In the genomic region with DNA sequence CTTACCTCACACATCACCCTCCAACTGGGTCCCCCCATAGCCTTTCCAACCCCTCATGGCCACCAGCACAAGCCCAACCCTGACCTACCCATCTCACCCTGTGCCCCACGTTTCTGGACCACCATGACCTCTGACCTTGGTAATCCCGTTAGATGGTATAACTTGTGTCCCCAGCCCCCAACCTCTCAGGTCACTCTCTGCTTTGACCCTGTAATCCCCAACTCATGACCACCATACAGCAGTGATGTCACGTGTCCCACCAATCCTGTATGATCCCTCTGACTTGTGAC, we compare ENCODE assay signal across 1 cellular context.
TF ChIP-seq lines count a peak whose summit lies in the region.

No MANE protein-coding gene starts in this region.

TF ChIP-seq in IMR-90, 13 proteins besides CTCF, POLR2A, EP300 and RAD21:
- TF ChIP-seq NFE2L2 (IDR thresholded peaks at IDR 0.05; ENCODE audit: low read depth, low read length) (no peak), FOS (IDR thresholded peaks at IDR 0.05; ENCODE audit: low read depth, low read length) (no peak), MXI1 (IDR thresholded peaks at IDR 0.05; ENCODE audit: borderline replicate concordance, low read depth, low read length) (no peak), CEBPB (IDR thresholded peaks at IDR 0.05; ENCODE audit: low read depth, low read length) (no peak), ELK1 (IDR thresholded peaks at IDR 0.05; ENCODE audit: borderline replicate concordance, low read depth, low read length) (no peak)
